Comparison of ENCODE assay signal across 27 cellular contexts in genomic region chr6:139064981-139065665, GRCh38.
"Had no signal": no experiment of that assay in that cellular context is flagged by ENCODE, and none has a peak within 500 bp of the region (broad histone marks: within the 10 kb centered on the region; RNA-seq: fewer than 3 reads in every experiment).

No MANE protein-coding gene starts in this region.

- H3K9me3 Mint-ChIP-seq: effector memory CD8-positive, alpha-beta T cell; immature natural killer cell; naive B cell; natural killer cell treated with Interleukin-12 subunit alpha and Interleukin-12 subunit beta and Interleukin-15 and Interleukin-18, amount 100 ng/mL, for 72 hours; neural crest cell; stimulated activated memory B cell treated with anti-CD40 and anti-IgM and Interleukin-4, amounts not matched to agents 10 μg/mL and 1 μg/mL and 100 μg/mL, for 72 hours; stimulated activated naive CD8-positive, alpha-beta T cell treated with anti-CD3 and anti-CD28 coated beads, Interleukin-15, Interleukin-2, amounts not matched to agents 100 ng/mL and 50 ng/mL, for 24 hours had no signal

- H3K4me1 ChIP-seq: esophagus squamous epithelium, lower lobe of right lung, pancreas, right atrium auricular region, sigmoid colon, spleen, transverse colon, vagina had no signal

- H3K4me3 ChIP-seq: esophagus squamous epithelium, lower lobe of right lung, mucosa of descending colon, pancreas, right atrium auricular region, sigmoid colon, skin epidermis, spleen, thoracic aorta, transverse colon, vagina had no signal

- H3K27me3 ChIP-seq: esophagus squamous epithelium, neutrophil, pancreas, right atrium auricular region, sigmoid colon, spleen, transverse colon, vagina had no signal

- H3K27ac ChIP-seq: esophagus squamous epithelium, lower lobe of right lung, neutrophil, pancreas, right atrium auricular region, sigmoid colon, skin epidermis, spleen, thoracic aorta, transverse colon, vagina had no signal

- DNase-seq: cortex of kidney; effector memory CD8-positive, alpha-beta T cell; erythroblast; esophagus squamous epithelium; hypothalamus; immature natural killer cell; islet precursor cell; kidney glomerular epithelial cell; left colon; left ventricle myocardium superior; lower lobe of right lung; mucosa of descending colon; naive B cell; pancreas; sigmoid colon; spleen; stimulated activated CD4-positive, alpha-beta T cell treated with anti-CD3 and anti-CD28 coated beads, Interleukin-4, amount 100 ng/mL, for 4 hours; transverse colon had no signal

- H3K27ac Mint-ChIP-seq: effector memory CD8-positive, alpha-beta T cell; immature natural killer cell; natural killer cell treated with Interleukin-12 subunit alpha and Interleukin-12 subunit beta and Interleukin-15 and Interleukin-18, amount 100 ng/mL, for 72 hours; stimulated activated memory B cell treated with anti-CD40 and anti-IgM and Interleukin-4, amounts not matched to agents 10 μg/mL and 1 μg/mL and 100 μg/mL, for 72 hours; stimulated activated naive CD8-positive, alpha-beta T cell treated with anti-CD3 and anti-CD28 coated beads, Interleukin-15, Interleukin-2, amounts not matched to agents 100 ng/mL and 50 ng/mL, for 24 hours had no signal

- H3K9me3 ChIP-seq: esophagus squamous epithelium, lower lobe of right lung, mucosa of descending colon, neutrophil, pancreas, right atrium auricular region, sigmoid colon, spleen, thoracic aorta, transverse colon, vagina had no signal

- H3K27me3 Mint-ChIP-seq: stimulated activated memory B cell treated with anti-CD40 and anti-IgM and Interleukin-4, amounts not matched to agents 10 μg/mL and 1 μg/mL and 100 μg/mL, for 72 hours had no signal

- H3K36me3 Mint-ChIP-seq: immature natural killer cell; naive B cell; natural killer cell treated with Interleukin-12 subunit alpha and Interleukin-12 subunit beta and Interleukin-15 and Interleukin-18, amount 100 ng/mL, for 72 hours; stimulated activated memory B cell treated with anti-CD40 and anti-IgM and Interleukin-4, amounts not matched to agents 10 μg/mL and 1 μg/mL and 100 μg/mL, for 72 hours had no signal

- H3K4me1 Mint-ChIP-seq: immature natural killer cell; neural crest cell; stimulated activated memory B cell treated with anti-CD40 and anti-IgM and Interleukin-4, amounts not matched to agents 10 μg/mL and 1 μg/mL and 100 μg/mL, for 72 hours had no signal

- H3K36me3 ChIP-seq: esophagus squamous epithelium, lower lobe of right lung, neutrophil, pancreas, right atrium auricular region, sigmoid colon, spleen, thoracic aorta, transverse colon, vagina had no signal

- H3K4me3 Mint-ChIP-seq: effector memory CD8-positive, alpha-beta T cell; immature natural killer cell; naive B cell; natural killer cell treated with Interleukin-12 subunit alpha and Interleukin-12 subunit beta and Interleukin-15 and Interleukin-18, amount 100 ng/mL, for 72 hours; neural crest cell; stimulated activated memory B cell treated with anti-CD40 and anti-IgM and Interleukin-4, amounts not matched to agents 10 μg/mL and 1 μg/mL and 100 μg/mL, for 72 hours; stimulated activated naive CD8-positive, alpha-beta T cell treated with anti-CD3 and anti-CD28 coated beads, Interleukin-15, Interleukin-2, amounts not matched to agents 100 ng/mL and 50 ng/mL, for 24 hours had no signal
